ENCODE assay signal across 15 cellular contexts in genomic region chr1:101022294-101022693, GRCh38. TPM values are rescaled to one million over a fixed set of nuclear protein-coding genes. Genes with fewer than 3 reads are reported as not detected.
DNase-seq lines count a peak whose midpoint lies in the region; ATAC-seq and TF ChIP-seq lines count a peak whose summit lies in the region.
"Had no signal": no experiment of that assay in that cellular context is flagged by ENCODE, and none has a peak within 500 bp of the region (broad histone marks: within the 10 kb centered on the region; RNA-seq: fewer than 3 reads in every experiment).

No MANE protein-coding gene starts in this region.

- peak overlapping the region in 3 of 4 donors; percentile 3 to 43 (median 42) for H3K27ac ChIP-seq in gastrocnemius medialis
- H3K27ac ChIP-seq in Peyer's patch: no peak overlapping the region
- H3K27ac ChIP-seq: brain microvascular endothelial cell had no signal

- H3K4me3 ChIP-seq in choroid plexus epithelial cell (ENCODE audit: low read depth, low read length): no peak overlapping the region
- H3K4me3 ChIP-seq in gastrocnemius medialis: no peak overlapping the region
- H3K4me3 ChIP-seq in Peyer's patch: no peak overlapping the region

- DNase-seq in SIG-M5 treated with dmso at 0.1 percent for 504 hours (lab: John Stamatoyannopoulos, UW; ENCODE audit: unreplicated experiment) (peak; percentile 8), SIG-M5 (lab: John Stamatoyannopoulos, UW) (no peak), NCI-H2029 treated with DMSO at 0.1 percent for 48 hours (lab: John Stamatoyannopoulos, UW) (peak; percentile 81), choroid plexus epithelial cell (ENCODE audit: low read depth) (peak; percentile 82), gastrocnemius medialis (no peak), cortex of kidney (lab: John Stamatoyannopoulos, UW) (no peak), Peyer's patch (no peak), D341Med (ENCODE audit: low spot score) (no peak)
- DNase-seq: activated CD4-positive, alpha-beta T cell treated with anti-CD3 and anti-CD28 coated beads, Interleukin-2, amount 10 ng/mL, durations not matched to agents 7 days and 5 days; brain microvascular endothelial cell; EL; midbrain; T-helper 2 cell had no signal

- intact Hi-C loops in gastrocnemius medialis (cut with DNase I; ENCODE audit: low total_unique reads): no loop called here

- TF ChIP-seq CTCF in choroid plexus epithelial cell (conservative IDR thresholded peaks at IDR 0.05; ENCODE audit: low read depth, low read length) (no peak), gastrocnemius medialis (IDR thresholded peaks at IDR 0.05 in 4 of 5, conservative IDR thresholded peaks at IDR 0.05 in 1 of 5) (no peak), Peyer's patch (IDR thresholded peaks at IDR 0.05) (no peak)

- TF ChIP-seq POLR2A in gastrocnemius medialis (IDR thresholded peaks at IDR 0.05) (no peak), Peyer's patch (IDR thresholded peaks at IDR 0.05) (no peak)

- H3K36me3 ChIP-seq in gastrocnemius medialis: peaks cover 0 to 5% of the 10 kb centered on the region in 2 donors
- no peaks in the 10 kb centered on the region for H3K36me3 ChIP-seq in Peyer's patch
- H3K36me3 ChIP-seq: brain microvascular endothelial cell had no signal

- no peaks in the 10 kb centered on the region for H3K27me3 ChIP-seq in gastrocnemius medialis
- H3K27me3 ChIP-seq in Peyer's patch: no peaks in the 10 kb centered on the region
- H3K27me3 ChIP-seq: brain microvascular endothelial cell had no signal

- H3K9me3 ChIP-seq in gastrocnemius medialis (no peaks in the 10 kb centered on the region), Peyer's patch (no peaks in the 10 kb centered on the region)

- ATAC-seq in gastrocnemius medialis: peak in 1 of 2 donors; percentile 37
- ATAC-seq: HCT116; stimulated activated effector memory CD8-positive, alpha-beta T cell treated with anti-CD3 and anti-CD28 coated beads, Interleukin-12 subunit alpha, Interleukin-12 subunit beta, amount 100 ng/mL, for 72 hours had no signal

- in situ Hi-C loops in gastrocnemius medialis (cut with MboI; ENCODE audit: low sequenced_read_pairs in 4 of 4): no loop called here

- H3K4me1 ChIP-seq in gastrocnemius medialis: peaks cover 28 to 34% of the 10 kb centered on the region in 2 donors
- peaks cover 0 to 11% (median 0%) of the 10 kb centered on the region in 4 donors for H3K4me1 ChIP-seq in Peyer's patch

RNA-seq across cellular contexts. Expression of gene DPH5, which starts 3.3 kb away (rescaled TPM):
- total RNA-seq in gastrocnemius medialis: 10 to 100 TPM in 3 of 4 donors, 1 to 10 TPM in 1; 9.4 to 30.0 (median 22.2) TPM
- 10 to 100 TPM in 2 of 4 donors, 1 to 10 TPM in 2; 3.0 to 26.4 (median 8.5) TPM for total RNA-seq in Peyer's patch

Comparison
In these comparisons a context has a peak if more than half of its experiments do, and no peak if none do; other contexts are left out.
1. DNase-seq: peak in SIG-M5 treated with dmso at 0.1 percent for 504 hours (single experiment), NCI-H2029 treated with DMSO at 0.1 percent for 48 hours (single experiment) and choroid plexus epithelial cell (single experiment); none in SIG-M5 (single experiment), gastrocnemius medialis (0 of 2), cortex of kidney (single experiment), Peyer's patch (0 of 3) and D341Med (single experiment).
2. H3K27ac ChIP-seq: peak in gastrocnemius medialis (3 of 4); none in Peyer's patch (0 of 4).